Comparison of ENCODE assay signal across 10 cellular contexts in the genomic region with DNA sequence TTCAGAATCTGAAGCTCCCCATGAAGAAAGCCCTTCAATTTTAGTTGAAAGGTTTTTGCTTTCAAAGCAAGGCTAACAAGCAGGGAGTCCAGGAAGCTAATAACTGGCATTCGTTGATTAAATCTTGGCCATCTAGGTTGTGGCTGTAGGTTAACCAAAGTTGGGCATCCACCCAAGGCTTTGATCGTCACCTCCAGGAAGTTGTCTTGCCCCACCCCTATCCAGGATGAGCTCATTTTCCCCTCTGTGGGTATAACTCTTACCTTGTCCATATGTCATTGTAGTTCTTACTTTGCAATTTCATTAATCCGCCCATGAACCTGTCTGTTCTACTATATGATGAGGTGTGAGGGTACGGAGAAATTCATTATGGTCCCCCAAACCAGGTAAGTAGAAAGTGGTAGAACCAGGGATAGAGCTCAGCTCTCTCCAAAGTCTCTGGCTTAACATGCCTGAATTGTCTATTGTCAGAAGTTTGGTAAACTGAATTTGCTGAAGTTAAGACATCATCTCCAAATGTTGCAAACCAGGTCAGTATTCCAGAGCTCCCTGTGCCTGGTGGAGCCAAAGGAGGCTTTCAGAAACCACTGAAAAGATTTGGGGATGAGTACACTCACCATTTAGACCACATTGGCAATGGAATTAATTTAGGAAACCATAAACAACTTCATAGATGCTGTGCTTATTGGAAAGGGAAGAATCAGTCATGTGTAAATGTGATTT.
DNase-seq lines count a peak whose midpoint lies in the region; ATAC-seq and TF ChIP-seq lines count a peak whose summit lies in the region.
"Had no signal": no experiment of that assay in that cellular context is flagged by ENCODE, and none has a peak within 500 bp of the region (broad histone marks: within the 10 kb centered on the region; RNA-seq: fewer than 3 reads in every experiment).

No MANE protein-coding gene starts in this region.

- no CpG with 5 or more reads among the region's 4 CpGs for WGBS in trophoblast cell (ENCODE audit: extremely low coverage, insufficient coverage, insufficient read length)

- CTCF ChIA-PET in CD4-positive, alpha-beta memory T cell (lab: Charles Lee; ENCODE audit: partially characterized antibody) = interaction anchor here (0.7 to 6.7 kb wide), 20 partner anchors 10 to 310 kb away, joined by 3 to 58 read pairs (median 4); no protein-coding TSS in a partner anchor

- H3K9me3 Mint-ChIP-seq in CD4-positive, alpha-beta memory T cell = peaks cover 0 to 40% (median 25%) of the 10 kb centered on the region in 8 donors
- peaks cover 35% of the 10 kb centered on the region for H3K9me3 Mint-ChIP-seq in activated naive CD8-positive, alpha-beta T cell treated with anti-CD3 and anti-CD28 coated beads for 36 hours
- H3K9me3 Mint-ChIP-seq in progenitor cell of endocrine pancreas (ENCODE audit: low read depth) = no peaks in the 10 kb centered on the region

- no peak overlapping the region for H3K14ac ChIP-seq in trophoblast cell (ENCODE audit: low read length)

- peaks cover 2% of the 10 kb centered on the region for H3K36me3 ChIP-seq in CD4-positive, alpha-beta memory T cell (ENCODE audit: insufficient read depth, low read length)
- H3K36me3 ChIP-seq in trophoblast cell (ENCODE audit: control insufficient read depth in 1 of 2, insufficient read depth in 2 of 2, low read length in 2 of 2) = no peaks in the 10 kb centered on the region
- H3K36me3 ChIP-seq: SJCRH30 had no signal

- H3K4me3 Mint-ChIP-seq in CD4-positive, alpha-beta memory T cell = peak overlapping the region in 7 of 8 donors; percentile 54 to 81 (median 65)
- H3K4me3 Mint-ChIP-seq in activated naive CD8-positive, alpha-beta T cell treated with anti-CD3 and anti-CD28 coated beads for 36 hours = peak overlapping the region; percentile 7
- H3K4me3 Mint-ChIP-seq in progenitor cell of endocrine pancreas (ENCODE audit: low read depth) = no peak overlapping the region

- H3K23ac ChIP-seq in trophoblast cell (ENCODE audit: low read length) = no peak overlapping the region

- H3K4me3 ChIP-seq in CD4-positive, alpha-beta memory T cell (ENCODE audit: low read length in 2 of 2) = peak overlapping the region in 1 of 2 donors; percentile 21
- no peak overlapping the region for H3K4me3 ChIP-seq in trophoblast cell (ENCODE audit: low read depth, low read length)
- H3K4me3 ChIP-seq: gastroesophageal sphincter, SJCRH30 had no signal

- peaks cover 35 to 37% of the 10 kb centered on the region in 2 donors for H3K36me3 Mint-ChIP-seq in CD4-positive, alpha-beta memory T cell
- H3K36me3 Mint-ChIP-seq in activated naive CD8-positive, alpha-beta T cell treated with anti-CD3 and anti-CD28 coated beads for 36 hours = peaks cover 51% of the 10 kb centered on the region
- H3K36me3 Mint-ChIP-seq in progenitor cell of endocrine pancreas (ENCODE audit: insufficient read depth) = no peaks in the 10 kb centered on the region

- peak overlapping the region; percentile 50 for H3K4ac ChIP-seq in trophoblast cell (ENCODE audit: low read depth, low read length)

- H3K9me3 ChIP-seq in CD4-positive, alpha-beta memory T cell (ENCODE audit: control insufficient read depth in 1 of 2, low read length in 2 of 2) = peaks cover 0 to 4% of the 10 kb centered on the region in 2 donors
- H3K9me3 ChIP-seq in trophoblast cell (ENCODE audit: insufficient read depth, low read depth, low read length) = no peaks in the 10 kb centered on the region
- H3K9me3 ChIP-seq: gastroesophageal sphincter had no signal

- peaks cover 58% of the 10 kb centered on the region for H3K4me1 ChIP-seq in CD4-positive, alpha-beta memory T cell (ENCODE audit: insufficient read depth, low read length)
- peaks cover 3 to 6% of the 10 kb centered on the region in 2 experiments for H3K4me1 ChIP-seq in trophoblast cell (ENCODE audit: control insufficient read depth in 1 of 2, insufficient read depth in 2 of 2, low read length in 2 of 2)
- H3K4me1 ChIP-seq: SJCRH30 had no signal

- intact Hi-C loops in CD4-positive, alpha-beta memory T cell (cut with micrococcal nuclease) = loop anchor here (1.0 to 5.0 kb wide), 6 partner anchors 19 to 156 kb away; no protein-coding TSS in a partner anchor

- H2AK5ac ChIP-seq in trophoblast cell (ENCODE audit: low read length) = no peak overlapping the region

- H3K4me2 ChIP-seq in trophoblast cell (ENCODE audit: low read length) = no peak overlapping the region

- no peak overlapping the region for H2BK5ac ChIP-seq in trophoblast cell (ENCODE audit: low read depth, low read length, poor library complexity)

- POLR2A ChIA-PET in CD4-positive, alpha-beta memory T cell (lab: Charles Lee; ENCODE audit: partially characterized antibody) = interaction anchor here (0.5 to 5.7 kb wide), 31 partner anchors 10 to 236 kb away, joined by 3 to 72 read pairs (median 4); partner anchors contain the start of gene CD44

- H3K27me3 Mint-ChIP-seq in CD4-positive, alpha-beta memory T cell = no peaks in the 10 kb centered on the region
- H3K27me3 Mint-ChIP-seq in activated naive CD8-positive, alpha-beta T cell treated with anti-CD3 and anti-CD28 coated beads for 36 hours = peaks cover 3% of the 10 kb centered on the region
- H3K27me3 Mint-ChIP-seq in progenitor cell of endocrine pancreas = peaks cover 8% of the 10 kb centered on the region

- H2AFZ ChIP-seq in trophoblast cell (ENCODE audit: insufficient read depth, low read length, poor library complexity) = no peak overlapping the region

- DNase-seq in CD4-positive, alpha-beta memory T cell = peak; percentile 79 to 93 (median 86)
- peak in 4 of 5 experiments; percentile 25 to 93 (median 62) for DNase-seq in T-helper 2 cell
- peak; percentile 66 for DNase-seq in activated naive CD8-positive, alpha-beta T cell treated with anti-CD3 and anti-CD28 coated beads for 36 hours
- DNase-seq in trophoblast cell = no peak
- DNase-seq in progenitor cell of endocrine pancreas (ENCODE audit: low spot score, unreplicated experiment) = no peak
- DNase-seq: SJCRH30 had no signal

- H3K27ac ChIP-seq in CD4-positive, alpha-beta memory T cell (ENCODE audit: low read depth, low read length) = peak overlapping the region; percentile 32
- H3K27ac ChIP-seq in trophoblast cell (ENCODE audit: low read depth, low read length) = no peak overlapping the region
- H3K27ac ChIP-seq: SJCRH30 had no signal

- no peak overlapping the region for H2BK12ac ChIP-seq in trophoblast cell (ENCODE audit: low read length)

- H3K4me1 Mint-ChIP-seq in CD4-positive, alpha-beta memory T cell = peaks cover 50 to 84% (median 66%) of the 10 kb centered on the region in 4 donors
- H3K4me1 Mint-ChIP-seq in activated naive CD8-positive, alpha-beta T cell treated with anti-CD3 and anti-CD28 coated beads for 36 hours = peaks cover 71% of the 10 kb centered on the region
- peaks cover 5% of the 10 kb centered on the region for H3K4me1 Mint-ChIP-seq in progenitor cell of endocrine pancreas (ENCODE audit: low read depth)

- H3K9ac ChIP-seq in trophoblast cell (ENCODE audit: low read length) = no peak overlapping the region

- H4K91ac ChIP-seq in trophoblast cell (ENCODE audit: low read depth, low read length) = peak overlapping the region; percentile 69

- no peak for TF ChIP-seq CTCF in progenitor cell of endocrine pancreas (IDR thresholded peaks at IDR 0.05; ENCODE audit: unreplicated experiment)

- no peaks in the 10 kb centered on the region for H3K79me2 ChIP-seq in trophoblast cell (ENCODE audit: control insufficient read depth, insufficient read depth, low read length, poor library complexity)

- no peak overlapping the region for H4K8ac ChIP-seq in trophoblast cell (ENCODE audit: low read depth, low read length)

- H2BK120ac ChIP-seq in trophoblast cell (ENCODE audit: insufficient read depth, low read length, poor library complexity) = peak overlapping the region; percentile 73

- no peak overlapping the region for H4K12ac ChIP-seq in trophoblast cell (ENCODE audit: low read depth, low read length)

- H3K27me3 ChIP-seq in CD4-positive, alpha-beta memory T cell (ENCODE audit: insufficient read depth, low read length) = no peaks in the 10 kb centered on the region
- H3K27me3 ChIP-seq in trophoblast cell (ENCODE audit: insufficient read depth, low read length) = no peaks in the 10 kb centered on the region
- H3K27me3 ChIP-seq: gastroesophageal sphincter had no signal

- ATAC-seq in HG03469 (IDR thresholded peaks at IDR 0.05; ENCODE audit: unreplicated experiment) = no peak
- no peak for ATAC-seq in GM19395 (IDR thresholded peaks at IDR 0.05; ENCODE audit: unreplicated experiment)
- no peak for ATAC-seq in HG03378 (IDR thresholded peaks at IDR 0.05; ENCODE audit: unreplicated experiment)
- ATAC-seq: gastroesophageal sphincter had no signal

- no peak overlapping the region for H3K18ac ChIP-seq in trophoblast cell (ENCODE audit: low read length)

- peak overlapping the region; percentile 88 to 95 (median 94) for H3K27ac Mint-ChIP-seq in CD4-positive, alpha-beta memory T cell
- H3K27ac Mint-ChIP-seq in activated naive CD8-positive, alpha-beta T cell treated with anti-CD3 and anti-CD28 coated beads for 36 hours = peak overlapping the region; percentile 70
- no peak overlapping the region for H3K27ac Mint-ChIP-seq in progenitor cell of endocrine pancreas

- H3K79me1 ChIP-seq in trophoblast cell (ENCODE audit: low read length) = peaks cover 3% of the 10 kb centered on the region

Comparison
In these comparisons a context has a peak if more than half of its experiments do, and no peak if none do; other contexts are left out.
1. DNase-seq: peak in CD4-positive, alpha-beta memory T cell (5 of 5), T-helper 2 cell (4 of 5) and activated naive CD8-positive, alpha-beta T cell treated with anti-CD3 and anti-CD28 coated beads for 36 hours (single experiment); none in trophoblast cell (0 of 2) and progenitor cell of endocrine pancreas (single experiment).